ENCODE assay signal across 23 cellular contexts in genomic region chr2:110768591-110768990, GRCh38. TPM values are rescaled to one million over a fixed set of nuclear protein-coding genes. Genes with fewer than 3 reads are reported as not detected.
DNase-seq lines count a peak whose midpoint lies in the region; ATAC-seq and TF ChIP-seq lines count a peak whose summit lies in the region.
"Had no signal": no experiment of that assay in that cellular context is flagged by ENCODE, and none has a peak within 500 bp of the region (broad histone marks: within the 10 kb centered on the region; RNA-seq: fewer than 3 reads in every experiment).

No MANE protein-coding gene starts in this region.

- no peak for TF ChIP-seq POLR2A in esophagus muscularis mucosa (IDR thresholded peaks at IDR 0.05; ENCODE audit: low read depth)

- H3K4me3 ChIP-seq in HAP-1, result no peak overlapping the region
- H3K4me3 ChIP-seq in esophagus muscularis mucosa, result no peak overlapping the region
- H3K4me3 ChIP-seq: gastroesophageal sphincter, mucosa of descending colon, SJCRH30, vagina had no signal

- peaks cover 2% of the 10 kb centered on the region; the same call in 1 of the 2 replicates for H3K27me3 ChIP-seq in HAP-1 (ENCODE audit: low read depth)
- no peaks in the 10 kb centered on the region for H3K27me3 ChIP-seq in esophagus muscularis mucosa
- H3K27me3 ChIP-seq: gastroesophageal sphincter, SJCRH30, vagina had no signal

- no peak overlapping the region for H3K27ac ChIP-seq in esophagus muscularis mucosa (replicated peaks in 1 of 4)
- H3K27ac ChIP-seq: gastroesophageal sphincter, neutrophil, SJCRH30, vagina, WERI-Rb-1 had no signal

- no peak for ATAC-seq in HG02981 (IDR thresholded peaks at IDR 0.05; ENCODE audit: unreplicated experiment)
- ATAC-seq in GM21515 (IDR thresholded peaks at IDR 0.05; ENCODE audit: unreplicated experiment), result no peak
- ATAC-seq: activated T-cell treated with anti-CD3 and anti-CD28 coated beads, Interleukin-2, amount 50 U/mL, for 4 hours; esophagus mucosa; gastroesophageal sphincter; left ventricle myocardium superior; mucosa of descending colon; T-helper 17 cell had no signal

- DNase-seq in COLO668 (lab: John Stamatoyannopoulos, UW; ENCODE audit: unreplicated experiment) (peak; percentile 51), HAP-1 (ENCODE audit: low spot score in 2 of 2) (peak; percentile 60 to 66), NCI-H510A (lab: John Stamatoyannopoulos, UW) (peak; percentile 37), esophagus muscularis mucosa (ENCODE audit: extremely low spot score) (peak; percentile 84), iPS-NIHi11 (ENCODE audit: low spot score) (no peak)
- DNase-seq in activated T-cell treated with anti-CD3 and anti-CD28 coated beads, Interleukin-2, amount 50 U/mL, for 1 hour, result no peak
- DNase-seq: activated CD4-positive, alpha-beta memory T cell treated with anti-CD3 and anti-CD28 coated beads, Interleukin-2, amount 10 ng/mL, durations not matched to agents 7 days and 5 days; activated naive CD4-positive, alpha-beta T cell treated with anti-CD3 and anti-CD28 coated beads, Interleukin-2, amount 50 U/mL, for 16 hours; activated T-cell treated with anti-CD3 and anti-CD28 coated beads, Interleukin-2, amount 50 U/mL, for 4 hours; effector CD4-positive, alpha-beta T cell; left ventricle myocardium superior; mucosa of descending colon; NCI-H524; retina; SJCRH30; T-helper 17 cell; WERI-Rb-1 had no signal

- TF ChIP-seq EP300 in esophagus muscularis mucosa (IDR thresholded peaks at IDR 0.05), result no peak

- H3K36me3 ChIP-seq in HAP-1 (replicated peaks) (no peaks in the 10 kb centered on the region), esophagus muscularis mucosa (no peaks in the 10 kb centered on the region)
- H3K36me3 ChIP-seq: gastroesophageal sphincter, neutrophil, SJCRH30, vagina, WERI-Rb-1 had no signal

- intact Hi-C loops in esophagus muscularis mucosa (cut with DNase I), result no loop called here

- in situ Hi-C loops in HAP-1 (cut with MboI; ENCODE audit: low sequenced_read_pairs), result no loop called here

- H3K9me3 ChIP-seq in HAP-1, result no peaks in the 10 kb centered on the region
- H3K9me3 ChIP-seq in esophagus muscularis mucosa, result no peaks in the 10 kb centered on the region
- H3K9me3 ChIP-seq: gastroesophageal sphincter, mucosa of descending colon, neutrophil, vagina had no signal

- 89% methylated on average over 10 of the region's 10 CpGs for WGBS in esophagus muscularis mucosa

- no peak for TF ChIP-seq CTCF in esophagus muscularis mucosa (IDR thresholded peaks at IDR 0.05)

- H3K4me1 ChIP-seq in HAP-1, result peaks cover 18% of the 10 kb centered on the region
- peaks cover 25 to 40% (median 39%) of the 10 kb centered on the region in 4 donors for H3K4me1 ChIP-seq in esophagus muscularis mucosa

RNA-seq across cellular contexts. Expression of gene ACOXL, which starts 36.2 kb away (rescaled TPM):
- total RNA-seq in esophagus muscularis mucosa, result not detected
- total RNA-seq: esophagus mucosa, gastroesophageal sphincter, SJCRH30, T-helper 17 cell, vagina had no signal

Comparison
In these comparisons a context has a peak if more than half of its experiments do, and no peak if none do; other contexts are left out.
1. DNase-seq: peak in COLO668 (single experiment), HAP-1 (2 of 2), NCI-H510A (single experiment) and esophagus muscularis mucosa (single experiment); none in iPS-NIHi11 (single experiment) and activated T-cell treated with anti-CD3 and anti-CD28 coated beads, Interleukin-2, amount 50 U/mL, for 1 hour (single experiment).